ENCODE assay signal across 8 cellular contexts in genomic region chr3:127590282-127590592, GRCh38. TPM values are rescaled to one million over a fixed set of nuclear protein-coding genes. Genes with fewer than 3 reads are reported as not detected.
DNase-seq lines count a peak whose midpoint lies in the region; ATAC-seq and TF ChIP-seq lines count a peak whose summit lies in the region.

No MANE protein-coding gene starts in this region.

- intact Hi-C loops in spleen (cut with DNase I; ENCODE audit: low total_unique reads), result no loop called here

- peaks cover 20 to 61% (median 45%) of the 10 kb centered on the region in 6 donors for H3K4me1 ChIP-seq in spleen

- H3K36me3 ChIP-seq in spleen, result peaks cover 0 to 12% (median 0%) of the 10 kb centered on the region in 6 donors

- H3K4me3 ChIP-seq in iPS-11a (ENCODE audit: low read depth, low read length), result peak overlapping the region; percentile 80
- H3K4me3 ChIP-seq in spleen, result peak overlapping the region; percentile 72 to 99 (median 94)

- TF ChIP-seq CTCF in spleen (IDR thresholded peaks at IDR 0.05 in 8 of 11, conservative IDR thresholded peaks at IDR 0.05 in 3 of 11), result no peak

- peak; percentile 55 for DNase-seq in Daoy (ENCODE audit: low read depth)
- peak; percentile 47 for DNase-seq in activated naive CD4-positive, alpha-beta T cell treated with anti-CD3 and anti-CD28 coated beads, Interleukin-2, amount 50 U/mL, for 16 hours
- DNase-seq in spleen, result no peak
- no peak for DNase-seq in NCI-H2029 (lab: John Stamatoyannopoulos, UW)
- no peak for DNase-seq in COR-L47 (lab: John Stamatoyannopoulos, UW)

- ATAC-seq in GM21360 (IDR thresholded peaks at IDR 0.05; ENCODE audit: unreplicated experiment), result peak; percentile 30
- peak; percentile 10 for ATAC-seq in HG03558 (IDR thresholded peaks at IDR 0.05; ENCODE audit: extremely low read depth, unreplicated experiment)

- H3K27ac ChIP-seq in spleen, result peak overlapping the region; percentile 82 to 97 (median 93)

- H3K27me3 ChIP-seq in spleen (replicated peaks in 1 of 7), result no peaks in the 10 kb centered on the region

- WGBS in spleen, 5 donors, result 0 to 2% (median 1%) methylated on average over 12 to 41 of the region's 41 CpGs; no CpG with 5 or more reads in 1 of the 5 donors

- H3K9me3 ChIP-seq in spleen, result no peaks in the 10 kb centered on the region

- TF ChIP-seq POLR2A in spleen (IDR thresholded peaks at IDR 0.05), result no peak

RNA-seq across cellular contexts. Expression of gene TPRA1, which starts 0.3 kb away (rescaled TPM):
- 33.5 and 41.0 TPM in 2 replicates for total RNA-seq in Daoy (2014; rRNA removed; shearing (Covaris generic))
- total RNA-seq in spleen, result 10 to 100 TPM; 27.2 to 42.3 (median 31.8) TPM
- polyA plus RNA-seq in spleen, result 10 to 100 TPM; 16.1 to 29.6 (median 27.6) TPM

RNA-seq across cellular contexts. Expression of gene MCM2, which starts 8.0 kb away (rescaled TPM):
- 249 and 286 TPM in 2 replicates for total RNA-seq in Daoy (2014; rRNA removed; shearing (Covaris generic))
- 10 to 100 TPM in 6 of 7 donors, 1 to 10 TPM in 1; 7.4 to 23.5 (median 18.2) TPM for total RNA-seq in spleen
- 10 to 100 TPM in 2 of 3 donors, 1 to 10 TPM in 1; 5.5 to 14.3 (median 11.4) TPM for polyA plus RNA-seq in spleen

RNA-seq across cellular contexts. Expression of gene PODXL2, which starts 38.7 kb away (rescaled TPM):
- 55.3 and 78.7 TPM in 2 replicates for total RNA-seq in Daoy (2014; rRNA removed; shearing (Covaris generic))
- 1 to 10 TPM in 6 of 7 donors, under 1 TPM in 1; 0.77 to 3.1 (median 2.5) TPM for total RNA-seq in spleen
- polyA plus RNA-seq in spleen, result 1 to 10 TPM in 2 of 3 donors, under 1 TPM in 1; 0.87 to 2.7 (median 1.4) TPM

Comparison
In these comparisons a context has a peak if more than half of its experiments do, and no peak if none do; other contexts are left out.
1. DNase-seq: peak in Daoy (single experiment) and activated naive CD4-positive, alpha-beta T cell treated with anti-CD3 and anti-CD28 coated beads, Interleukin-2, amount 50 U/mL, for 16 hours (single experiment); none in spleen (single experiment), NCI-H2029 (single experiment) and COR-L47 (single experiment).
2. RNA of gene MCM2, which starts 8.0 kb away (total RNA-seq): 249 to 286 TPM in Daoy; 7.4 to 23.5 TPM in spleen; every median in the first group is over 10 times any median in the second.
3. RNA of gene PODXL2, which starts 38.7 kb away (total RNA-seq): 55.3 to 78.7 TPM in Daoy; 0.77 to 3.1 TPM in spleen; every median in the first group is over 10 times any median in the second.